In the genomic region with DNA sequence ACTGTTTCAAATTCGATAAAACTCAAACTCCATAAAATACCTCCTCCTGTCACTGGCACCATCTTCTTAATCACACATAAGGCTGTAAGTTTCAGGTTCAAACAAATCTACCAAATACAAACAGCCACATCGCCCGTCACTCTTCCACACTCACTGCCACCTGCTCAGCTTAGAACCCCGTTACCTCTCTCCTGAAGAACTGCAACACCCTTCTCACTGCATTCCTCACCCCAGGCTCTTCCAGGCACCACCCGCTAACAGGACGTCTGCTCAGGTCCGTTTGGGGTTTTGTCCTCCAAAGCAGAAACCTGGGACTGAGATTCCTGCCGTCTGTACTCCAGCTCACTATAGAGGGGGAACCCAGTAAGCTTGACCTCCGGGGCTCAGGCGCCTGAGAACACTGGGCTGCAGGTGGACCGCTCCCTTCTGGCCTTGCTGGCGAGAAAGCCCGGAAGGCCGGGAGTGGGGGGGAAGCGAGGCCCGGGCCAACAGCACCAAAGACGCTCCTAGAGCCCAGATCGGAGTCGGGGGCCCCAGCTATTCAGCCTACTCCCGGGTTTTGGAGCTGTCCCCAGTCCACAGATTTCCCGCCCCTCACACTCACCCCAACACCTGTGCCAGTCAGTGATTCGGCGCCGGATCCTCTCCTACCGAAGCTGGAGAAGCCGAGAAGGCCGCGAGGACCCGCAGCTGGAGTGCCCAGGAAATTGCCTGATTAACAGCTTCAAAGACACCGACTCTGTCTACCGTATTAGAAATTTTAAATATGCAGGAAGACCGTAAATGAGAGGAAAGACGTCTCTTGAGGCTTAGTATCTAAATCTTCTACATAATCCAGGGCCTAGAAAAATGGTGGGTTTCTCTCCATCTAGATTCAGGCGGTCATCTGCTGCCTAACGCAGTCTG, we compare ENCODE assay signal across 8 cellular contexts. TPM values are rescaled to one million over a fixed set of nuclear protein-coding genes. Genes with fewer than 3 reads are reported as not detected.
DNase-seq lines count a peak whose midpoint lies in the region; ATAC-seq and TF ChIP-seq lines count a peak whose summit lies in the region.

A gene with protein sequence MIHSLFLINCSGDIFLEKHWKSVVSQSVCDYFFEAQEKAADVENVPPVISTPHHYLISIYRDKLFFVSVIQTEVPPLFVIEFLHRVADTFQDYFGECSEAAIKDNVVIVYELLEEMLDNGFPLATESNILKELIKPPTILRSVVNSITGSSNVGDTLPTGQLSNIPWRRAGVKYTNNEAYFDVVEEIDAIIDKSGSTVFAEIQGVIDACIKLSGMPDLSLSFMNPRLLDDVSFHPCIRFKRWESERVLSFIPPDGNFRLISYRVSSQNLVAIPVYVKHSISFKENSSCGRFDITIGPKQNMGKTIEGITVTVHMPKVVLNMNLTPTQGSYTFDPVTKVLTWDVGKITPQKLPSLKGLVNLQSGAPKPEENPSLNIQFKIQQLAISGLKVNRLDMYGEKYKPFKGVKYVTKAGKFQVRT (minus strand): TSS at position 678 of the 906 bp plus-strand sequence. CDS start 12,449 bp downstream, outside the sequence.

- no peak within 1 kb of the TSS for H3K4me3 Mint-ChIP-seq in activated CD8-positive, alpha-beta T cell treated with anti-CD3 and anti-CD28 coated beads for 36 hours
- H3K4me3 Mint-ChIP-seq in mesothelial cell of epicardium = no peak within 1 kb of the TSS

- POLR2A ChIA-PET in activated CD8-positive, alpha-beta T cell treated with anti-CD3 and anti-CD28 coated beads for 36 hours (lab: Charles Lee) = interaction anchor here (0.6 to 2.1 kb wide), 17 partner anchors 8 to 518 kb away, joined by 3 to 9 read pairs (median 4); no protein-coding TSS in a partner anchor

- no peaks in the 10 kb centered on the region for H3K27me3 Mint-ChIP-seq in activated CD8-positive, alpha-beta T cell treated with anti-CD3 and anti-CD28 coated beads for 36 hours
- H3K27me3 Mint-ChIP-seq in mesothelial cell of epicardium (ENCODE audit: low read depth) = no peaks in the 10 kb centered on the region

- H3K36me3 Mint-ChIP-seq in activated CD8-positive, alpha-beta T cell treated with anti-CD3 and anti-CD28 coated beads for 36 hours (ENCODE audit: low read depth) = peaks cover 21% of the 10 kb centered on the region
- peaks cover 7% of the 10 kb centered on the region for H3K36me3 Mint-ChIP-seq in mesothelial cell of epicardium

- DNase-seq in NK-92 treated with Interleukin-12 subunit alpha and Interleukin-12 subunit beta, amount 100 ng/mL, for 24 hours (lab: John Stamatoyannopoulos, UW) = peak; percentile 64
- DNase-seq in NK-92 (lab: John Stamatoyannopoulos, UW; ENCODE audit: unreplicated experiment) (no peak), NCI-H2227 (lab: John Stamatoyannopoulos, UW; ENCODE audit: unreplicated experiment) (peak; percentile 94), mesothelial cell of epicardium (ENCODE audit: low spot score in 2 of 2, unreplicated experiment in 2 of 2) (peak; percentile 54 to 77)
- DNase-seq in activated CD8-positive, alpha-beta T cell treated with anti-CD3 and anti-CD28 coated beads for 36 hours = peak; percentile 86
- peak; percentile 84 for DNase-seq in effector CD4-positive, alpha-beta T cell
- DNase-seq in stimulated activated CD8-positive, alpha-beta memory T cell treated with anti-CD3 and anti-CD28 coated beads, Interleukin-2, amount 100 ng/mL, for 1 hour (ENCODE audit: low read depth in 2 of 2) = peak; percentile 41 to 68

- ATAC-seq in HG02938 (IDR thresholded peaks at IDR 0.05; ENCODE audit: unreplicated experiment) = peak; percentile 34
- ATAC-seq in activated CD8-positive, alpha-beta T cell treated with anti-CD3 and anti-CD28 coated beads for 36 hours = peak; percentile 67

- intact Hi-C loops in activated CD8-positive, alpha-beta T cell treated with anti-CD3 and anti-CD28 coated beads for 36 hours (cut with micrococcal nuclease) = no loop called here

- no peak for TF ChIP-seq CTCF in activated CD8-positive, alpha-beta T cell treated with anti-CD3 and anti-CD28 coated beads for 36 hours (IDR thresholded peaks at IDR 0.05)
- TF ChIP-seq CTCF in mesothelial cell of epicardium (IDR thresholded peaks at IDR 0.05; ENCODE audit: unreplicated experiment) = no peak

- CTCF ChIA-PET in activated CD8-positive, alpha-beta T cell treated with anti-CD3 and anti-CD28 coated beads for 36 hours (lab: Charles Lee) = interaction anchor here (0.7 to 2.5 kb wide), 7 partner anchors 13 to 950 kb away, joined by 3 to 12 read pairs (median 3); no protein-coding TSS in a partner anchor

- no peaks in the 10 kb centered on the region for H3K9me3 Mint-ChIP-seq in activated CD8-positive, alpha-beta T cell treated with anti-CD3 and anti-CD28 coated beads for 36 hours
- H3K9me3 Mint-ChIP-seq in mesothelial cell of epicardium = no peaks in the 10 kb centered on the region

- H3K4me1 Mint-ChIP-seq in activated CD8-positive, alpha-beta T cell treated with anti-CD3 and anti-CD28 coated beads for 36 hours (ENCODE audit: low read depth) = peaks cover 33% of the 10 kb centered on the region
- H3K4me1 Mint-ChIP-seq in mesothelial cell of epicardium = peaks cover 47% of the 10 kb centered on the region

- no peak within 1 kb of the TSS for H3K27ac Mint-ChIP-seq in activated CD8-positive, alpha-beta T cell treated with anti-CD3 and anti-CD28 coated beads for 36 hours
- H3K27ac Mint-ChIP-seq in mesothelial cell of epicardium = no peak within 1 kb of the TSS

RNA-seq across cellular contexts. Expression of the gene that starts here (rescaled TPM):
- 10 to 100 TPM; 35.4 to 42.2 TPM for total RNA-seq in activated CD8-positive, alpha-beta T cell treated with anti-CD3 and anti-CD28 coated beads for 36 hours
- total RNA-seq in mesothelial cell of epicardium = 47.6 to 49.4 TPM (median 48.7 TPM) in 3 replicates
